ENCODE assay signal across 8 cellular contexts in the genomic region with DNA sequence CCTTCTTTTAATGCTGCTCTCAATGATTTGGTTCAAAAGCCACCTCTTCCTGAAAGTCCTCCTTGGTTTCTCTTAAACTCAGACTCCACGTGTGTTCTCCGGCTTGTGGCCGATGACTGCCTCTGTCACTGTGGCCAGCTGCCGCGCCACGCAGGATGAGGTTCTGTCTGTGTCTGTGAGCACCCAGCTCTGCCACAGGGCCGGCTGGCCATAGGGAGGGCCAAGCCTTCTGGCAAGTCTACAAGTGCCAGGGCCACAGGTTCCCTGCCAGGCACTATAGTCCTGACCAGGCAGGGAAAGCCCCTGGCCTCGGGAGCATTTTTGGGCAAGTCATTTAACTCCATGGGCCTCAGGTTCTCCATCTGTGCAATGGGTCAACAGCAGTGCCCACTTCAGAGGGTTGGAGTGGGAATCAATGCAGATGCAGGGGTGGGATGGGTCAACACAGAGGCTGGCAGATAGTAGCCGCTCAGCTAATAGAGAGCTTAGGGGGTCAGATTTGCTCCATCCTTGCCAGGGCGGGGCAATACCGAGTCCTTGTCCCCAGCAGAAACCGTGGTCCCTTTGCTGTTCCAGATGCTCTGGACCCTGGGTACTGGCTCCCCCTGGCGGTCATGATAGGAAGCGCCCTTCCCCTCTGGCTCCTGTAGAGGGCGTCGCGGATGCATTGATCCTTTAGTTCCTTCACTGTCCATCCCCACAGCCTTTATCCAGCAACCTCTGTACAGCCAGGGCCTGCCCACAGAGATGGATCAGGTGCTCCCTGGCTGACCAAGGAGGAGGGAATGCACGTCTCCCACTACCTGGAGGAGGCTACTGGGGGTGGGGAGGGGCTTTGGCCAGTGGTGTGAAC. TPM values are rescaled to one million over a fixed set of nuclear protein-coding genes. Genes with fewer than 3 reads are reported as not detected.
DNase-seq lines count a peak whose midpoint lies in the region; ATAC-seq and TF ChIP-seq lines count a peak whose summit lies in the region.

No MANE protein-coding gene starts in this region.

- H3K36me3 ChIP-seq in sigmoid colon: no peaks in the 10 kb centered on the region

- peaks cover 0 to 10% (median 0%) of the 10 kb centered on the region in 3 donors for H3K27me3 ChIP-seq in sigmoid colon

- H3K9me3 ChIP-seq in sigmoid colon: no peaks in the 10 kb centered on the region

- TF ChIP-seq EP300 in sigmoid colon (IDR thresholded peaks at IDR 0.05): no peak

- WGBS in sigmoid colon, 2 donors: 44 to 45% methylated on average over 18 of the region's 18 CpGs

- intact Hi-C loops in sigmoid colon (cut with DNase I): loop anchor here (2.0 to 5.0 kb wide), 2 partner anchors 58 to 72 kb away; no protein-coding TSS in a partner anchor

- TF ChIP-seq POLR2A in sigmoid colon (IDR thresholded peaks at IDR 0.05): no peak

- TF ChIP-seq CTCF in sigmoid colon (IDR thresholded peaks at IDR 0.05): peak; percentile 60 to 98 (median 93)

- no peak for ATAC-seq in HG03097 (IDR thresholded peaks at IDR 0.05; ENCODE audit: low FRiP score, unreplicated experiment)

- no peak overlapping the region for H3K4me3 ChIP-seq in sigmoid colon

- H3K27ac ChIP-seq in sigmoid colon: no peak overlapping the region

- no peaks in the 10 kb centered on the region for H3K4me1 ChIP-seq in sigmoid colon

- DNase-seq in DMS 273 (lab: John Stamatoyannopoulos, UW; ENCODE audit: unreplicated experiment): peak; percentile 90
- DNase-seq in H4 (ENCODE audit: low spot score): peak; percentile 69
- peak; percentile 29 for DNase-seq in NCI-H146 treated with DMSO at 0.1 percent for 48 hours (lab: John Stamatoyannopoulos, UW; ENCODE audit: unreplicated experiment)
- peak; percentile 68 to 82 (median 74) for DNase-seq in T-helper 2 cell
- peak in 49 of 56 donors; percentile 26 to 91 (median 61) for DNase-seq in amygdala (lab: John Stamatoyannopoulos, UW)
- peak; percentile 94 for DNase-seq in hepatic stellate cell (ENCODE audit: low spot score)
- peak; percentile 79 for DNase-seq in sigmoid colon

RNA-seq across cellular contexts. Expression of gene ADGRG3, which starts 19.3 kb away (rescaled TPM):
- not detected in 2 replicates for total RNA-seq in H4 (2014; rRNA removed; shearing (Covaris generic))
- total RNA-seq in sigmoid colon: 1 to 10 TPM; 3.0 to 6.6 (median 4.9) TPM
- polyA plus RNA-seq in sigmoid colon: 1 to 10 TPM in 2 of 3 donors, under 1 TPM in 1; 0.69 to 3.6 (median 2.4) TPM

RNA-seq across cellular contexts. Expression of gene ADGRG1, which starts 20.4 kb away (rescaled TPM):
- total RNA-seq in H4 (2014; rRNA removed; shearing (Covaris generic)): 1.2 and 1.3 TPM in 2 replicates
- 1 to 10 TPM; 5.0 to 8.0 (median 6.7) TPM for total RNA-seq in sigmoid colon
- polyA plus RNA-seq in sigmoid colon: 10 to 100 TPM in 1 of 3 donors, 1 to 10 TPM in 2; 5.3 to 36.3 (median 7.8) TPM

RNA-seq across cellular contexts. Expression of gene DRC7, which starts 45.8 kb away (rescaled TPM):
- total RNA-seq in H4 (2014; rRNA removed; shearing (Covaris generic)): 0.02 TPM in 1 of 2 replicates, not detected in the other
- total RNA-seq in sigmoid colon: not detected
- not detected for polyA plus RNA-seq in sigmoid colon

Comparison
In these comparisons a context has a peak if more than half of its experiments do, and no peak if none do; other contexts are left out.
1. DNase-seq: peak in every context shown above with its lines; median percentile 94 in hepatic stellate cell; 90 in DMS 273; 79 in sigmoid colon; 74 in T-helper 2 cell; 69 in H4; 61 in amygdala; 29 in NCI-H146 treated with DMSO at 0.1 percent for 48 hours.